16 cellular contexts compared by ENCODE assay signal in the genomic region with DNA sequence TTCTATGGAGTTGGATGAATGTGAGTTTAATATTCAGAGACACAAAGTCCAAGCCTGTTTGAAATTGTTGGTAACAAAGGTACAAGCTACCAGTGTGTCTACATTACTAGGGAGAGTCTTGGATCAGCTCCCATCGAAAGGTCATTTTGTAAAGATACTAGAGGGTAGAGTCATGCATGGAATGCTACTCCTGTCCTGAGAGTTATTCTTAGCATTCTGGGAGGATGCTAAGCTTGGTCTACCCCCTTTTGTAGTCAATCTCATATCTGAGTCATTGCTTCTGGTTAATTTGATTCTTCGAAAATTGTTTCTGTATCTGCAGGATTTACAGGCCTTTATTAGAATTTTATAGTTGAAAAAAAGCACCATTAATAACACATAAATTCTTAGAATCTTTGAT.
DNase-seq lines count a peak whose midpoint lies in the region; ATAC-seq, FAIRE-seq and TF ChIP-seq lines count a peak whose summit lies in the region.
"Had no signal": no experiment of that assay in that cellular context is flagged by ENCODE, and none has a peak within 500 bp of the region (broad histone marks: within the 10 kb centered on the region; RNA-seq: fewer than 3 reads in every experiment).

No MANE protein-coding gene starts in this region.

- H3K4me1 Mint-ChIP-seq in WTC11 (peaks cover 30% of the 10 kb centered on the region), progenitor cell of endocrine pancreas (ENCODE audit: low read depth) (no peaks in the 10 kb centered on the region)
- H3K4me1 Mint-ChIP-seq in activated CD8-positive, alpha-beta memory T cell treated with anti-CD3 and anti-CD28 coated beads, Interleukin-2, amount 10 ng/mL, durations not matched to agents 7 days and 5 days: peaks cover 3% of the 10 kb centered on the region
- H3K4me1 Mint-ChIP-seq: CD14-positive monocyte had no signal

- H3K14ac ChIP-seq in H1 (ENCODE audit: insufficient read length): no peak overlapping the region

- POLR2A ChIA-PET in WTC11 (lab: Charles Lee): no interaction called here
- POLR2A ChIA-PET in H1 (lab: Charles Lee; ENCODE audit: partially characterized antibody): no interaction called here

- H2BK5ac ChIP-seq in H1 (ENCODE audit: low read depth, low read length): no peak overlapping the region

- H3K4me3 ChIP-seq in H1 (ENCODE audit: extremely low read depth in 1 of 4, insufficient read depth in 2 of 4, low read depth in 3 of 4, low read length in 4 of 4): no peak overlapping the region
- no peak overlapping the region for H3K4me3 ChIP-seq in neural cell (ENCODE audit: low read length)
- H3K4me3 ChIP-seq: GM23338 had no signal

- no peak overlapping the region for H3K23ac ChIP-seq in H1 (ENCODE audit: insufficient read length)

- H3K4me1 ChIP-seq in H1 (replicated peaks in 1 of 4; ENCODE audit: control insufficient read depth in 3 of 4, insufficient read depth in 4 of 4, low read length in 3 of 4): peaks cover 0 to 8% (median 0%) of the 10 kb centered on the region in 4 experiments; a peak in 2 of 7 replicates

- H3K9me3 ChIP-seq in H1 (ENCODE audit: insufficient read depth in 2 of 2, low read depth in 1 of 2, low read length in 1 of 2) (no peaks in the 10 kb centered on the region), neural cell (ENCODE audit: low read length) (no peaks in the 10 kb centered on the region)

- no peak overlapping the region for H3K18ac ChIP-seq in H1 (ENCODE audit: extremely low read depth, low read length)

- H3K79me1 ChIP-seq in H1 (ENCODE audit: low read depth, low read length): no peaks in the 10 kb centered on the region

- H3K4ac ChIP-seq in H1 (replicated peaks; ENCODE audit: insufficient read length, low read depth, low read length): no peak overlapping the region

- CTCF ChIA-PET in WTC11 (lab: Charles Lee) (interaction anchor here (1.7 kb wide), 1 partner anchor 161 kb away, joined by 5 read pairs; no protein-coding TSS in a partner anchor), H1 (lab: Charles Lee; ENCODE audit: partially characterized antibody) (interaction anchor here (1.8 kb wide), 2 partner anchors 17 to 160 kb away, joined by 10 to 11 read pairs; no protein-coding TSS in a partner anchor)
- CTCF ChIA-PET in activated CD8-positive, alpha-beta memory T cell treated with anti-CD3 and anti-CD28 coated beads, Interleukin-2, amount 10 ng/mL, durations not matched to agents 7 days and 5 days (lab: Charles Lee): no interaction called here

- no peak overlapping the region for H4K8ac ChIP-seq in H1 (ENCODE audit: extremely low read depth, insufficient read depth, low read length)

- H3K27me3 ChIP-seq in H1 (replicated peaks in 1 of 4; ENCODE audit: control insufficient read depth in 3 of 4, extremely low read depth in 1 of 4, insufficient read depth in 3 of 4, low read length in 3 of 4) (no peaks in the 10 kb centered on the region), neural cell (ENCODE audit: insufficient read depth, low read depth, low read length) (no peaks in the 10 kb centered on the region)

- H3K9me2 ChIP-seq in neural cell (ENCODE audit: insufficient read depth, low read length): no peaks in the 10 kb centered on the region

- no peak overlapping the region for H2BK12ac ChIP-seq in H1 (ENCODE audit: low read depth, low read length)

- peak; percentile 50 for FAIRE-seq in H1 (lab: Jason Lieb, UNC)

- no peak overlapping the region for H2BK15ac ChIP-seq in H1 (ENCODE audit: low read length)

- no peak overlapping the region for H3K56ac ChIP-seq in H1 (replicated peaks; ENCODE audit: insufficient read length, low read depth, low read length)

- H4K20me1 ChIP-seq in H1 (replicated peaks in 1 of 2; ENCODE audit: control insufficient read depth in 1 of 2, insufficient read depth in 2 of 2, low read length in 2 of 2): no peaks in the 10 kb centered on the region
- no peaks in the 10 kb centered on the region for H4K20me1 ChIP-seq in neural cell (ENCODE audit: insufficient read depth)

- H3K36me3 Mint-ChIP-seq in WTC11 (peaks cover 6% of the 10 kb centered on the region; the same call in 1 of the 2 replicates), progenitor cell of endocrine pancreas (ENCODE audit: insufficient read depth) (peaks cover 2% of the 10 kb centered on the region)
- no peaks in the 10 kb centered on the region for H3K36me3 Mint-ChIP-seq in activated CD8-positive, alpha-beta memory T cell treated with anti-CD3 and anti-CD28 coated beads, Interleukin-2, amount 10 ng/mL, durations not matched to agents 7 days and 5 days
- H3K36me3 Mint-ChIP-seq: CD14-positive monocyte; CD8-positive, alpha-beta T cell had no signal

- H3K23me2 ChIP-seq in H1 (ENCODE audit: low read depth, low read length): no peaks in the 10 kb centered on the region

- H4K5ac ChIP-seq in H1 (ENCODE audit: insufficient read length, low read depth, low read length): no peak overlapping the region

- no peak overlapping the region for H4K91ac ChIP-seq in H1 (replicated peaks; ENCODE audit: insufficient read length, low read length)

- TF ChIP-seq CTCF in WTC11 (IDR thresholded peaks at IDR 0.05) (no peak), H1 (IDR thresholded peaks at IDR 0.05; ENCODE audit: control extremely low read depth in 1 of 3, insufficient read depth in 1 of 3, low read depth in 1 of 3, low read length in 3 of 3) (no peak), neural cell (IDR thresholded peaks at IDR 0.05; ENCODE audit: poor library complexity, severe bottlenecking) (no peak), progenitor cell of endocrine pancreas (IDR thresholded peaks at IDR 0.05; ENCODE audit: unreplicated experiment) (no peak)

- H3K36me3 ChIP-seq in H1 (ENCODE audit: control insufficient read depth in 2 of 4, insufficient read depth in 4 of 4, low read length in 3 of 4) (no peaks in the 10 kb centered on the region), neural cell (ENCODE audit: insufficient read depth, low read length) (no peaks in the 10 kb centered on the region)

- H2BK120ac ChIP-seq in H1 (replicated peaks; ENCODE audit: low read depth, low read length): no peak overlapping the region

- H2AK5ac ChIP-seq in H1 (ENCODE audit: low read depth, low read length): no peak overlapping the region

- ATAC-seq in WTC11 (0 out of 2 replicates have a peak, but pooled peaks have one; percentile 26), HG03095 (IDR thresholded peaks at IDR 0.05; ENCODE audit: unreplicated experiment) (no peak)
- ATAC-seq in activated CD8-positive, alpha-beta memory T cell treated with anti-CD3 and anti-CD28 coated beads, Interleukin-2, amount 10 ng/mL, durations not matched to agents 7 days and 5 days: no peak
- ATAC-seq: CD8-positive, alpha-beta T cell; GM23338 had no signal

- WGBS in H1 (ENCODE audit: extremely low coverage in 1 of 2, insufficient coverage in 1 of 2, insufficient read length in 1 of 2, insufficient replicate concordance in 2 of 2, low coverage in 1 of 2, low lambda C conversion rate in 2 of 2, missing lambda C conversion rate in 1 of 2), 2 experiments: 98% methylated on average over 2 of the region's 2 CpGs; no CpG with 5 or more reads in 1 of the 2 experiments

- no peak overlapping the region for H3K9ac ChIP-seq in H1 (replicated peaks in 1 of 4; ENCODE audit: extremely low read depth in 1 of 4, low read depth in 3 of 4, low read length in 3 of 4)
- no peak overlapping the region for H3K9ac ChIP-seq in neural cell (ENCODE audit: low read length)

- H3K4me3 Mint-ChIP-seq in WTC11: no peak overlapping the region
- H3K4me3 Mint-ChIP-seq in activated CD8-positive, alpha-beta memory T cell treated with anti-CD3 and anti-CD28 coated beads, Interleukin-2, amount 10 ng/mL, durations not matched to agents 7 days and 5 days: no peak overlapping the region
- H3K4me3 Mint-ChIP-seq in progenitor cell of endocrine pancreas (ENCODE audit: low read depth): no peak overlapping the region
- H3K4me3 Mint-ChIP-seq: CD14-positive monocyte; CD8-positive, alpha-beta T cell; GM23338; H9 had no signal

- TF ChIP-seq POLR2A in H1 (IDR thresholded peaks at IDR 0.05; ENCODE audit: control extremely low read depth in 1 of 2, low read depth in 2 of 2, low read length in 2 of 2): no peak

- TF ChIP-seq RAD21 in H1 (IDR thresholded peaks at IDR 0.05 in 1 of 2, conservative IDR thresholded peaks at IDR 0.05 in 1 of 2; ENCODE audit: low read depth in 2 of 2, low read length in 2 of 2) (no peak), neural cell (conservative IDR thresholded peaks at IDR 0.05) (no peak)

- H3K27ac ChIP-seq in H1 (ENCODE audit: low read depth, low read length) (no peak overlapping the region), neural cell (ENCODE audit: low read length) (peak overlapping the region; percentile 25)

- H3K27ac Mint-ChIP-seq in WTC11 (no peak overlapping the region), progenitor cell of endocrine pancreas (no peak overlapping the region)
- no peak overlapping the region for H3K27ac Mint-ChIP-seq in activated CD8-positive, alpha-beta memory T cell treated with anti-CD3 and anti-CD28 coated beads, Interleukin-2, amount 10 ng/mL, durations not matched to agents 7 days and 5 days
- H3K27ac Mint-ChIP-seq: CD14-positive monocyte; CD8-positive, alpha-beta T cell; GM23338; H9 had no signal

- H3K79me2 ChIP-seq in H1 (ENCODE audit: control insufficient read depth in 1 of 2, insufficient read depth in 2 of 2, low read length in 2 of 2): no peaks in the 10 kb centered on the region
- no peaks in the 10 kb centered on the region for H3K79me2 ChIP-seq in neural cell (replicated peaks; ENCODE audit: insufficient read depth, low read length)

- DNase-seq in WTC11 (ENCODE audit: low spot score) (no peak), H1 (ENCODE audit: low read depth in 1 of 2, low spot score in 2 of 2) (no peak), Kasumi-1 (lab: John Stamatoyannopoulos, UW) (no peak), progenitor cell of endocrine pancreas (ENCODE audit: low spot score, unreplicated experiment) (no peak)
- no peak for DNase-seq in activated CD8-positive, alpha-beta memory T cell treated with anti-CD3 and anti-CD28 coated beads, Interleukin-2, amount 10 ng/mL, durations not matched to agents 7 days and 5 days
- DNase-seq: CD8-positive, alpha-beta T cell; COR-L47; DMS153; DND-41; GDM1; H9; IMR-90 had no signal

- TF ChIP-seq EP300 in H1 (IDR thresholded peaks at IDR 0.05; ENCODE audit: borderline replicate concordance in 1 of 2, low read depth in 2 of 2, low read length in 2 of 2) (no peak), neural cell (conservative IDR thresholded peaks at IDR 0.05; ENCODE audit: poor library complexity, severe bottlenecking) (no peak)

- H3K9me3 Mint-ChIP-seq in WTC11 (peaks cover 14% of the 10 kb centered on the region), progenitor cell of endocrine pancreas (ENCODE audit: low read depth) (peaks cover 3% of the 10 kb centered on the region)
- no peaks in the 10 kb centered on the region for H3K9me3 Mint-ChIP-seq in activated CD8-positive, alpha-beta memory T cell treated with anti-CD3 and anti-CD28 coated beads, Interleukin-2, amount 10 ng/mL, durations not matched to agents 7 days and 5 days (ENCODE audit: low read depth)
- H3K9me3 Mint-ChIP-seq: CD8-positive, alpha-beta T cell; GM23338 had no signal

- no peaks in the 10 kb centered on the region for H3F3A ChIP-seq in neural cell (ENCODE audit: insufficient read depth, low read length, poor library complexity, severe bottlenecking)

- no peak overlapping the region for H2BK20ac ChIP-seq in H1 (ENCODE audit: low read length)

- H3K4me2 ChIP-seq in H1 (ENCODE audit: insufficient read depth in 1 of 2, low read depth in 2 of 2, low read length in 2 of 2): no peak overlapping the region
- no peak overlapping the region for H3K4me2 ChIP-seq in neural cell (ENCODE audit: low read length)
- H3K4me2 ChIP-seq: GM23338 had no signal

- H2AFZ ChIP-seq in H1 (ENCODE audit: low read length) (no peak overlapping the region), neural cell (ENCODE audit: low read depth, low read length) (no peak overlapping the region)
- H2AFZ ChIP-seq: GM23338 had no signal

- H3K27me3 Mint-ChIP-seq in WTC11 (ENCODE audit: low read depth) (no peaks in the 10 kb centered on the region), progenitor cell of endocrine pancreas (no peaks in the 10 kb centered on the region)
- no peaks in the 10 kb centered on the region for H3K27me3 Mint-ChIP-seq in activated CD8-positive, alpha-beta memory T cell treated with anti-CD3 and anti-CD28 coated beads, Interleukin-2, amount 10 ng/mL, durations not matched to agents 7 days and 5 days
